1 cellular context compared by ENCODE assay signal in the genomic region with DNA sequence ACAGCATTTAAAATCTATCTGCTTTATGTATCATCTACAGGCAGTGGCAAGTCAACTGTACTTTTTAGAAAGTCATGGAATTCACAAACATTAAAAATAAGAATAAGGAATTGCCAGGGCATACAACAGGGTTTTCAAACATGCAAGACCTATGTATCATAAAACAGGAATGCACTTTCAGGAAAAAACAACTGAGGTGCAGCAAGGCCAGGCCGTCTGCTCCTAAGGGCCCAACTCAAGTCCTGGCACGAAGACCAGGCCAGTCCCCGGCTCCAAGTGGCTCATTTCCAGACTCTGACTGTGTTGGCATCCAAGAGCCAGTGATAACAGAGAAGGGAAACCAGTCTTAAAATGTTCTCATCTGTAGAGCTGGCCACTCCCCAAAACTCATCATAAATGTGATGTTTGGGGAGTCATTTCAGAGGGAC.
TF ChIP-seq lines count a peak whose summit lies in the region.

No MANE protein-coding gene starts in this region.

TF ChIP-seq in endothelial cell of umbilical vein, 7 proteins besides CTCF, POLR2A, EP300 and RAD21:
- TF ChIP-seq EZH2 (IDR thresholded peaks at IDR 0.05; ENCODE audit: borderline replicate concordance, low read depth, low read length, severe bottlenecking) (no peak), POLR2AphosphoS5 (IDR thresholded peaks at IDR 0.05; ENCODE audit: insufficient read depth, low read depth, low read length) (peak; percentile 78), MYC (IDR thresholded peaks at IDR 0.05; ENCODE audit: low read depth, low read length) (no peak), JUN (IDR thresholded peaks at IDR 0.05; ENCODE audit: borderline replicate concordance, insufficient read depth, insufficient read length, low read depth) (peak; percentile 29), FOS (IDR thresholded peaks at IDR 0.05; ENCODE audit: borderline replicate concordance, insufficient read depth, low read length) (peak; percentile 38), GATA2 (IDR thresholded peaks at IDR 0.05; ENCODE audit: insufficient read depth, insufficient read length, low read depth, low read length) (peak; percentile 37)
- TF ChIP-seq, protein P1, sequence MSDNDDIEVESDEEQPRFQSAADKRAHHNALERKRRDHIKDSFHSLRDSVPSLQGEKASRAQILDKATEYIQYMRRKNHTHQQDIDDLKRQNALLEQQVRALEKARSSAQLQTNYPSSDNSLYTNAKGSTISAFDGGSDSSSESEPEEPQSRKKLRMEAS (IDR thresholded peaks at IDR 0.05; ENCODE audit: insufficient read depth, insufficient read length) = no peak
